ENCODE assay signal across 1 cellular context in genomic region chr11:122769126-122769780, GRCh38.
TF ChIP-seq lines count a peak whose summit lies in the region.

No MANE protein-coding gene starts in this region.

TF ChIP-seq in GM23338, 12 proteins besides CTCF, POLR2A, EP300 and RAD21 (continued from another document):
- no peak for TF ChIP-seq ZNF462 (CRISPR knock-in tag; IDR thresholded peaks at IDR 0.05)
- no peak for TF ChIP-seq CREB1 (CRISPR knock-in tag; IDR thresholded peaks at IDR 0.05; ENCODE audit: low read depth)
- no peak for TF ChIP-seq REST (IDR thresholded peaks at IDR 0.05; ENCODE audit: unreplicated experiment)
- TF ChIP-seq JUNB (IDR thresholded peaks at IDR 0.05; ENCODE audit: unreplicated experiment) = no peak
- TF ChIP-seq STAT1 (IDR thresholded peaks at IDR 0.05; ENCODE audit: unreplicated experiment) = no peak
- TF ChIP-seq ZNF331 (CRISPR knock-in tag; IDR thresholded peaks at IDR 0.05; ENCODE audit: low read depth) = no peak
- no peak for TF ChIP-seq POLR2AphosphoS5 (IDR thresholded peaks at IDR 0.05; ENCODE audit: low read depth)
- no peak for TF ChIP-seq EZH2phosphoT487 (IDR thresholded peaks at IDR 0.05; ENCODE audit: unreplicated experiment)
- no peak for TF ChIP-seq ETS1 (IDR thresholded peaks at IDR 0.05)
- TF ChIP-seq NANOG (IDR thresholded peaks at IDR 0.05; ENCODE audit: borderline replicate concordance) = no peak
